ENCODE assay signal across 18 cellular contexts in the genomic region with DNA sequence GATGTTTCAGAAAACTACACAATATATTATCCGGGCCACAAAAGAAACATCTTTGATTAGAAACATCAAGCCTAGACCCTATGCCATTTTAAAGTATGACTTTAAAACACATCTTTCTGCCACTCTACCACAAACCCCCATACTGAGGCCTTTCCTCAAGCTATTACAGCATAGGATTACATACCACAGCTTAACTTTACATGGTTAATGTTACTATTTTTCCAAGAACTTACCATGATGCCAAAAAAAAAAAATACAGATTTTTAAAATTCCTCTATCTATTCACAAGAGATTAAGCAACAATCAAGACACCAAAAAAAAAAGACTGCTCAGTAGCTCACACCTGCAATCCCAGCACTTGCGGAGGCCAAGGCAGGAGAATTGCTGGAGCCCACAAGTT. TPM values are rescaled to one million over a fixed set of nuclear protein-coding genes. Genes with fewer than 3 reads are reported as not detected.
DNase-seq lines count a peak whose midpoint lies in the region; ATAC-seq and TF ChIP-seq lines count a peak whose summit lies in the region.
"Had no signal": no experiment of that assay in that cellular context is flagged by ENCODE, and none has a peak within 500 bp of the region (broad histone marks: within the 10 kb centered on the region; RNA-seq: fewer than 3 reads in every experiment).

No MANE protein-coding gene starts in this region.

- 100% methylated on average over 2 of the region's 2 CpGs for WGBS in mammary epithelial cell (ENCODE audit: low coverage, missing lambda C conversion rate)
- WGBS in psoas muscle, 3 donors = 90 to 98% (median 93%) methylated on average over 2 of the region's 2 CpGs

- H4K20me1 ChIP-seq in mammary epithelial cell (ENCODE audit: insufficient read depth, low read length) = peaks cover 17% of the 10 kb centered on the region

- intact Hi-C loops in MCF 10A (cut with micrococcal nuclease) (no loop called here), mammary epithelial cell (cut with micrococcal nuclease) (no loop called here), psoas muscle (cut with DNase I) (no loop called here)

- in situ Hi-C loops in mammary epithelial cell (cut with MboI; ENCODE audit: low sequenced_read_pairs in 2 of 2) = no loop called here

- H3K36me3 ChIP-seq in mammary epithelial cell (ENCODE audit: insufficient read depth, low read length) (no peaks in the 10 kb centered on the region), adipocyte (ENCODE audit: control insufficient read depth, insufficient read depth, low read length, severe bottlenecking) (no peaks in the 10 kb centered on the region), psoas muscle (ENCODE audit: insufficient read depth in 1 of 2, low read depth in 1 of 2) (no peaks in the 10 kb centered on the region)

- H3K27ac ChIP-seq in mammary epithelial cell (ENCODE audit: insufficient read depth, low read depth, low read length) (no peak overlapping the region), psoas muscle (no peak overlapping the region)

- H3K9me3 Mint-ChIP-seq in MCF 10A (ENCODE audit: unreplicated experiment) = no peaks in the 10 kb centered on the region
- H3K9me3 Mint-ChIP-seq: IgD-negative memory B cell had no signal

- H3K4me3 ChIP-seq in mammary epithelial cell (replicated peaks in 1 of 3; ENCODE audit: insufficient read depth in 1 of 3, low read depth in 2 of 3, low read length in 3 of 3) = no peak overlapping the region
- no peak overlapping the region for H3K4me3 ChIP-seq in adipocyte (ENCODE audit: low read length)
- H3K4me3 ChIP-seq in psoas muscle = no peak overlapping the region

- no peaks in the 10 kb centered on the region for H3K9me3 ChIP-seq in mammary epithelial cell (replicated peaks; ENCODE audit: insufficient read depth, low read length)
- H3K9me3 ChIP-seq in adipocyte (ENCODE audit: control insufficient read depth, low read length) = no peaks in the 10 kb centered on the region
- no peaks in the 10 kb centered on the region for H3K9me3 ChIP-seq in psoas muscle

- H3K4me2 ChIP-seq in mammary epithelial cell (ENCODE audit: insufficient read depth, low read depth, low read length) = no peak overlapping the region

- no peaks in the 10 kb centered on the region for H3K27me3 Mint-ChIP-seq in MCF 10A (ENCODE audit: insufficient read depth, unreplicated experiment)

- H3K9ac ChIP-seq in mammary epithelial cell (ENCODE audit: insufficient read depth, low read length) (no peak overlapping the region), adipocyte (ENCODE audit: low read length) (no peak overlapping the region)

- no peaks in the 10 kb centered on the region for H3K36me3 Mint-ChIP-seq in MCF 10A (ENCODE audit: insufficient read depth, unreplicated experiment)
- H3K36me3 Mint-ChIP-seq: IgD-negative memory B cell had no signal

- CTCF ChIA-PET in MCF 10A (lab: Yijun Ruan, JAX) = interaction anchor here (0.6 to 0.9 kb wide), 2 partner anchors 11 to 49 kb away, joined by 3 read pairs; no protein-coding TSS in a partner anchor
- CTCF ChIA-PET in mammary epithelial cell (lab: Charles Lee; ENCODE audit: low non-redundant PET) = no interaction called here

- TF ChIP-seq CTCF in MCF 10A (IDR thresholded peaks at IDR 0.05; ENCODE audit: unreplicated experiment) (no peak), mammary epithelial cell (conservative IDR thresholded peaks at IDR 0.05 in 1 of 2, IDR thresholded peaks at IDR 0.05 in 1 of 2; ENCODE audit: extremely low read depth in 1 of 2, insufficient read depth in 1 of 2, low read depth in 1 of 2, low read length in 2 of 2) (no peak), psoas muscle (IDR thresholded peaks at IDR 0.05) (no peak)

- H3K79me2 ChIP-seq in mammary epithelial cell (ENCODE audit: insufficient read depth, low read length) = peaks cover 97% of the 10 kb centered on the region

- no peak for ATAC-seq in psoas muscle

- POLR2A ChIA-PET in MCF 10A (lab: Yijun Ruan, JAX) = interaction anchor here (0.8 to 1.2 kb wide), 3 partner anchors 18 to 49 kb away, joined by 3 to 4 read pairs (median 4); a partner anchor contains a TSS

- no peaks in the 10 kb centered on the region for H3K27me3 ChIP-seq in mammary epithelial cell (ENCODE audit: insufficient read depth, low read length)
- H3K27me3 ChIP-seq in adipocyte (replicated peaks; ENCODE audit: control insufficient read depth, insufficient read depth, low read length) = no peaks in the 10 kb centered on the region
- H3K27me3 ChIP-seq in psoas muscle (ENCODE audit: insufficient read depth in 3 of 3, low read length in 2 of 3) = no peaks in the 10 kb centered on the region

- no peak overlapping the region for H3K4me3 Mint-ChIP-seq in MCF 10A (ENCODE audit: unreplicated experiment)
- H3K4me3 Mint-ChIP-seq: IgD-negative memory B cell had no signal

- H3K27ac Mint-ChIP-seq in MCF 10A (ENCODE audit: low read depth, unreplicated experiment) = peak overlapping the region; percentile 57
- H3K27ac Mint-ChIP-seq: IgD-negative memory B cell had no signal

- H2AFZ ChIP-seq in mammary epithelial cell (ENCODE audit: low read depth, low read length) = no peak overlapping the region

- no TSS peak for BruUV-seq in MCF 10A (replicated peaks; lab: Mats Ljungman, UMichigan)
- no TSS peak for BruUV-seq in mammary epithelial cell (replicated peaks; lab: Mats Ljungman, UMichigan)

- H3K4me1 ChIP-seq in mammary epithelial cell (ENCODE audit: insufficient read depth, low read length) (no peaks in the 10 kb centered on the region), adipocyte (ENCODE audit: control insufficient read depth, insufficient read depth, low read length) (peaks cover 74% of the 10 kb centered on the region), psoas muscle (peaks cover 87% of the 10 kb centered on the region)

- dilution Hi-C loops in mammary epithelial cell (cut with HindIII; ENCODE audit: low sequenced_read_pairs) = no loop called here

- peaks cover 57% of the 10 kb centered on the region for H3K4me1 Mint-ChIP-seq in MCF 10A (ENCODE audit: insufficient read depth, unreplicated experiment)
- H3K4me1 Mint-ChIP-seq: IgD-negative memory B cell had no signal

- DNase-seq in MCF 10A (ENCODE audit: unreplicated experiment) = no peak
- DNase-seq in mammary epithelial cell = no peak
- peak; percentile 50 for DNase-seq in adipocyte (ENCODE audit: low read depth)
- DNase-seq in fibroblast of peridontal ligament (ENCODE audit: extremely low read depth) = peak; percentile 68
- DNase-seq in amniotic stem cell (lab: John Stamatoyannopoulos, UW) = no peak
- no peak for DNase-seq in NCI-H1092 (lab: John Stamatoyannopoulos, UW)
- no peak for DNase-seq in psoas muscle
- no peak for DNase-seq in DMS114 treated with DMSO at 0.1 percent for 48 hours (lab: John Stamatoyannopoulos, UW; ENCODE audit: unreplicated experiment)
- DNase-seq: 8988T; C1 segment of cervical spinal cord; H7; NCI-H1417; NCI-H2029; NCI-H2171 treated with DMSO at 0.1 percent for 48 hours; NCI-H446 treated with DMSO at 0.1 percent for 48 hours; NK-92 treated with Interleukin-12 subunit alpha and Interleukin-12 subunit beta, amount 100 ng/mL, for 24 hours; SHP77 treated with DMSO at 0.1 percent for 48 hours had no signal

RNA-seq across cellular contexts. Expression of a gene that starts 9.0 kb away (rescaled TPM):
- total RNA-seq in MCF 10A (2022) (160 and 187 TPM in 2 replicates), mammary epithelial cell (100 to 1,000 TPM; 153 to 172 TPM), psoas muscle (100 to 1,000 TPM in 3 of 4 donors, 10 to 100 TPM in 1; 94.1 to 196 (median 133) TPM)
- polyA plus RNA-seq in mammary epithelial cell (133 TPM), psoas muscle (100 to 1,000 TPM in 2 of 3 donors, 10 to 100 TPM in 1; 95.3 to 262 (median 120) TPM)
- polyA minus RNA-seq in mammary epithelial cell = 107 TPM

RNA-seq across cellular contexts. Expression of a gene that starts 49.3 kb away (rescaled TPM):
- total RNA-seq in MCF 10A (2022) = 0.84 and 1.0 TPM in 2 replicates
- 1 to 10 TPM; 1.0 to 1.7 TPM for total RNA-seq in mammary epithelial cell
- polyA plus RNA-seq in mammary epithelial cell = 0.23 TPM
- polyA minus RNA-seq in mammary epithelial cell = 0.93 TPM
- total RNA-seq in psoas muscle = 1 to 10 TPM; 1.2 to 3.9 (median 2.3) TPM
- polyA plus RNA-seq in psoas muscle = 1 to 10 TPM in 1 of 3 donors, under 1 TPM in 2; 0.65 to 3.9 (median 0.66) TPM

Comparison
In these comparisons a context has a peak if more than half of its experiments do, and no peak if none do; other contexts are left out.
1. DNase-seq: peak in adipocyte (single experiment) and fibroblast of peridontal ligament (single experiment); none in MCF 10A (single experiment), mammary epithelial cell (single experiment), amniotic stem cell (single experiment), NCI-H1092 (single experiment), psoas muscle (0 of 2) and DMS114 treated with DMSO at 0.1 percent for 48 hours (single experiment).